In the genomic region with DNA sequence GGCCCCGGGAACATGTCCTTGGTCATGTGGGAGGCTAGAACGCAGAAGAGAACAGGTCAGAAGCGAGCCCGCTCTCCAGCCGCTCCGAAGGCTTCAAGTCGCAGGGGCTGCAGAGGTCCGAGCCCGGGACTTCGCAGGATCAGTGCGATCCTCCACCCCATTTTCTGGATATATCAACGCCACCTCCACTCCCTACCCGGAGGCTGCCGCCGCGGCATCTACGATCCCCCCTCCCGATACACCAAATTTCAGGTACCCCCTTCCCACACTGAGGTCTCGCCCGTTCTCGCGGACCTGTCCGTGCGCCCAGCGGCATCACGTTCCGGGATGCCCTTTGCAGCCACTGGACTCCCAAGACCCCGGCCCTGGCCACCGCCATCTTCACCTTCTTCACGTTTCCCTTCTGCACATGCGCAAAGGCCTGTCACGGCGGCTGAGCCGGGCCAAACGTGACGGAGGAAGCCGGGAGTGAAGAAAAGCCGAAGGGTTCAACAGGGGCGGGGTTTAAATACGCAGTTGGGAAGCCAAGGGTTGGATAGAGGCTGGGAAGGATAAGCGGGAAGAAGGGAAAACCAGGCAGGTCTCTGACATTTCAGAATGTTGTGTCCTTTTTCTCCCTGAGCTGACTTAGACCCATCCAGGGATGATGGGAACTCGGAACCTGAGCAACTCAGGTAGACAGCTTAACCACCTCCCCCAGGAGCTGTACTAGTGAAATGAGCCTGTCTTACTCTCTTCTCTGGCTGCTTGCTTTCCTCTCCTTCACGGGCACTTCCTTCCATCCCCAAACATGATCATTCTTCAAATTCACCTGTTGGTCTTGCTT, we compare ENCODE assay signal across 1 cellular context.
TF ChIP-seq lines count a peak whose summit lies in the region.

A gene (minus strand): TSS at position 399 of the 826 bp plus-strand sequence. CDS start 20 bp downstream, at position 379.

TF ChIP-seq in HepG2, 621 proteins besides CTCF, POLR2A, EP300 and RAD21 (continued from another document and continues in another):
- TF ChIP-seq, protein P1, sequence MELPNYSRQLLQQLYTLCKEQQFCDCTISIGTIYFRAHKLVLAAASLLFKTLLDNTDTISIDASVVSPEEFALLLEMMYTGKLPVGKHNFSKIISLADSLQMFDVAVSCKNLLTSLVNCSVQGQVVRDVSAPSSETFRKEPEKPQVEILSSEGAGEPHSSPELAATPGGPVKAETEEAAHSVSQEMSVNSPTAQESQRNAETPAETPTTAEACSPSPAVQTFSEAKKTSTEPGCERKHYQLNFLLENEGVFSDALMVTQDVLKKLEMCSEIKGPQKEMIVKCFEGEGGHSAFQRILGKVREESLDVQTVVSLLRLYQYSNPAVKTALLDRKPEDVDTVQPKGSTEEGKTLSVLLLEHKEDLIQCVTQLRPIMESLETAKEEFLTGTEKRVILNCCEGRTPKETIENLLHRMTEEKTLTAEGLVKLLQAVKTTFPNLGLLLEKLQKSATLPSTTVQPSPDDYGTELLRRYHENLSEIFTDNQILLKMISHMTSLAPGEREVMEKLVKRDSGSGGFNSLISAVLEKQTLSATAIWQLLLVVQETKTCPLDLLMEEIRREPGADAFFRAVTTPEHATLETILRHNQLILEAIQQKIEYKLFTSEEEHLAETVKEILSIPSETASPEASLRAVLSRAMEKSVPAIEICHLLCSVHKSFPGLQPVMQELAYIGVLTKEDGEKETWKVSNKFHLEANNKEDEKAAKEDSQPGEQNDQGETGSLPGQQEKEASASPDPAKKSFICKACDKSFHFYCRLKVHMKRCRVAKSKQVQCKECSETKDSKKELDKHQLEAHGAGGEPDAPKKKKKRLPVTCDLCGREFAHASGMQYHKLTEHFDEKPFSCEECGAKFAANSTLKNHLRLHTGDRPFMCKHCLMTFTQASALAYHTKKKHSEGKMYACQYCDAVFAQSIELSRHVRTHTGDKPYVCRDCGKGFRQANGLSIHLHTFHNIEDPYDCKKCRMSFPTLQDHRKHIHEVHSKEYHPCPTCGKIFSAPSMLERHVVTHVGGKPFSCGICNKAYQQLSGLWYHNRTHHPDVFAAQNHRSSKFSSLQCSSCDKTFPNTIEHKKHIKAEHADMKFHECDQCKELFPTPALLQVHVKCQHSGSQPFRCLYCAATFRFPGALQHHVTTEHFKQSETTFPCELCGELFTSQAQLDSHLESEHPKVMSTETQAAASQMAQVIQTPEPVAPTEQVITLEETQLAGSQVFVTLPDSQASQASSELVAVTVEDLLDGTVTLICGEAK (IDR thresholded peaks at IDR 0.05) = no peak
- TF ChIP-seq, protein P1 (CRISPR knock-in tag; IDR thresholded peaks at IDR 0.05) = peak; percentile 65; the same call in 1 of the 2 replicates
- TF ChIP-seq, protein P2, sequence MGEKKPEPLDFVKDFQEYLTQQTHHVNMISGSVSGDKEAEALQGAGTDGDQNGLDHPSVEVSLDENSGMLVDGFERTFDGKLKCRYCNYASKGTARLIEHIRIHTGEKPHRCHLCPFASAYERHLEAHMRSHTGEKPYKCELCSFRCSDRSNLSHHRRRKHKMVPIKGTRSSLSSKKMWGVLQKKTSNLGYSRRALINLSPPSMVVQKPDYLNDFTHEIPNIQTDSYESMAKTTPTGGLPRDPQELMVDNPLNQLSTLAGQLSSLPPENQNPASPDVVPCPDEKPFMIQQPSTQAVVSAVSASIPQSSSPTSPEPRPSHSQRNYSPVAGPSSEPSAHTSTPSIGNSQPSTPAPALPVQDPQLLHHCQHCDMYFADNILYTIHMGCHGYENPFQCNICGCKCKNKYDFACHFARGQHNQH (CRISPR knock-in tag; IDR thresholded peaks at IDR 0.05) = peak; percentile 34; the same call in 1 of the 2 replicates
- TF ChIP-seq ZNF331 (CRISPR knock-in tag; IDR thresholded peaks at IDR 0.05) (no peak), ESRRA (CRISPR knock-in tag; IDR thresholded peaks at IDR 0.05; ENCODE audit: low read depth) (no peak), ZNF138 (CRISPR knock-in tag; IDR thresholded peaks at IDR 0.05; ENCODE audit: low read depth) (no peak), IKZF1 (IDR thresholded peaks at IDR 0.05) (no peak), ZNF543 (CRISPR knock-in tag; IDR thresholded peaks at IDR 0.05) (peak; percentile 41; the same call in 1 of the 2 replicates), MAFG (CRISPR knock-in tag; IDR thresholded peaks at IDR 0.05) (no peak), ZNF235 (CRISPR knock-in tag; IDR thresholded peaks at IDR 0.05; ENCODE audit: borderline replicate concordance) (no peak), ZBTB8A (CRISPR knock-in tag; IDR thresholded peaks at IDR 0.05; ENCODE audit: borderline replicate concordance, low read depth) (no peak), ZNF432 (CRISPR knock-in tag; IDR thresholded peaks at IDR 0.05; ENCODE audit: borderline replicate concordance) (no peak), TBL1XR1 (IDR thresholded peaks at IDR 0.05; ENCODE audit: borderline replicate concordance, low read length, partially characterized antibody) (no peak), MBNL3 (CRISPR knock-in tag; conservative IDR thresholded peaks at IDR 0.05) (no peak), HOXA7 (CRISPR knock-in tag; IDR thresholded peaks at IDR 0.05) (no peak)
- TF ChIP-seq, protein P3, sequence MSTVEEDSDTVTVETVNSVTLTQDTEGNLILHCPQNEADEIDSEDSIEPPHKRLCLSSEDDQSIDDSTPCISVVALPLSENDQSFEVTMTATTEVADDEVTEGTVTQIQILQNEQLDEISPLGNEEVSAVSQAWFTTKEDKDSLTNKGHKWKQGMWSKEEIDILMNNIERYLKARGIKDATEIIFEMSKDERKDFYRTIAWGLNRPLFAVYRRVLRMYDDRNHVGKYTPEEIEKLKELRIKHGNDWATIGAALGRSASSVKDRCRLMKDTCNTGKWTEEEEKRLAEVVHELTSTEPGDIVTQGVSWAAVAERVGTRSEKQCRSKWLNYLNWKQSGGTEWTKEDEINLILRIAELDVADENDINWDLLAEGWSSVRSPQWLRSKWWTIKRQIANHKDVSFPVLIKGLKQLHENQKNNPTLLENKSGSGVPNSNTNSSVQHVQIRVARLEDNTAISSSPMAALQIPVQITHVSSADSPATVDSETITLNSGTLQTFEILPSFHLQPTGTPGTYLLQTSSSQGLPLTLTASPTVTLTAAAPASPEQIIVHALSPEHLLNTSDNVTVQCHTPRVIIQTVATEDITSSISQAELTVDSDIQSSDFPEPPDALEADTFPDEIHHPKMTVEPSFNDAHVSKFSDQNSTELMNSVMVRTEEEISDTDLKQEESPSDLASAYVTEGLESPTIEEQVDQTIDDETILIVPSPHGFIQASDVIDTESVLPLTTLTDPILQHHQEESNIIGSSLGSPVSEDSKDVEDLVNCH (CRISPR knock-in tag; IDR thresholded peaks at IDR 0.05) = no peak
- TF ChIP-seq, protein P4, sequence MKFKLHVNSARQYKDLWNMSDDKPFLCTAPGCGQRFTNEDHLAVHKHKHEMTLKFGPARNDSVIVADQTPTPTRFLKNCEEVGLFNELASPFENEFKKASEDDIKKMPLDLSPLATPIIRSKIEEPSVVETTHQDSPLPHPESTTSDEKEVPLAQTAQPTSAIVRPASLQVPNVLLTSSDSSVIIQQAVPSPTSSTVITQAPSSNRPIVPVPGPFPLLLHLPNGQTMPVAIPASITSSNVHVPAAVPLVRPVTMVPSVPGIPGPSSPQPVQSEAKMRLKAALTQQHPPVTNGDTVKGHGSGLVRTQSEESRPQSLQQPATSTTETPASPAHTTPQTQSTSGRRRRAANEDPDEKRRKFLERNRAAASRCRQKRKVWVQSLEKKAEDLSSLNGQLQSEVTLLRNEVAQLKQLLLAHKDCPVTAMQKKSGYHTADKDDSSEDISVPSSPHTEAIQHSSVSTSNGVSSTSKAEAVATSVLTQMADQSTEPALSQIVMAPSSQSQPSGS (CRISPR knock-in tag; IDR thresholded peaks at IDR 0.05) = no peak
- TF ChIP-seq, protein P5, sequence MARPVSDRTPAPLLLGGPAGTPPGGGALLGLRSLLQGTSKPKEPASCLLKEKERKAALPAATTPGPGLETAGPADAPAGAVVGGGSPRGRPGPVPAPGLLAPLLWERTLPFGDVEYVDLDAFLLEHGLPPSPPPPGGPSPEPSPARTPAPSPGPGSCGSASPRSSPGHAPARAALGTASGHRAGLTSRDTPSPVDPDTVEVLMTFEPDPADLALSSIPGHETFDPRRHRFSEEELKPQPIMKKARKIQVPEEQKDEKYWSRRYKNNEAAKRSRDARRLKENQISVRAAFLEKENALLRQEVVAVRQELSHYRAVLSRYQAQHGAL (CRISPR knock-in tag; IDR thresholded peaks at IDR 0.05; ENCODE audit: not compliant biosample characterization) = no peak
- TF ChIP-seq, protein P6, sequence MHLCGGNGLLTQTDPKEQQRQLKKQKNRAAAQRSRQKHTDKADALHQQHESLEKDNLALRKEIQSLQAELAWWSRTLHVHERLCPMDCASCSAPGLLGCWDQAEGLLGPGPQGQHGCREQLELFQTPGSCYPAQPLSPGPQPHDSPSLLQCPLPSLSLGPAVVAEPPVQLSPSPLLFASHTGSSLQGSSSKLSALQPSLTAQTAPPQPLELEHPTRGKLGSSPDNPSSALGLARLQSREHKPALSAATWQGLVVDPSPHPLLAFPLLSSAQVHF (CRISPR knock-in tag; IDR thresholded peaks at IDR 0.05) = no peak
- TF ChIP-seq, protein P7, sequence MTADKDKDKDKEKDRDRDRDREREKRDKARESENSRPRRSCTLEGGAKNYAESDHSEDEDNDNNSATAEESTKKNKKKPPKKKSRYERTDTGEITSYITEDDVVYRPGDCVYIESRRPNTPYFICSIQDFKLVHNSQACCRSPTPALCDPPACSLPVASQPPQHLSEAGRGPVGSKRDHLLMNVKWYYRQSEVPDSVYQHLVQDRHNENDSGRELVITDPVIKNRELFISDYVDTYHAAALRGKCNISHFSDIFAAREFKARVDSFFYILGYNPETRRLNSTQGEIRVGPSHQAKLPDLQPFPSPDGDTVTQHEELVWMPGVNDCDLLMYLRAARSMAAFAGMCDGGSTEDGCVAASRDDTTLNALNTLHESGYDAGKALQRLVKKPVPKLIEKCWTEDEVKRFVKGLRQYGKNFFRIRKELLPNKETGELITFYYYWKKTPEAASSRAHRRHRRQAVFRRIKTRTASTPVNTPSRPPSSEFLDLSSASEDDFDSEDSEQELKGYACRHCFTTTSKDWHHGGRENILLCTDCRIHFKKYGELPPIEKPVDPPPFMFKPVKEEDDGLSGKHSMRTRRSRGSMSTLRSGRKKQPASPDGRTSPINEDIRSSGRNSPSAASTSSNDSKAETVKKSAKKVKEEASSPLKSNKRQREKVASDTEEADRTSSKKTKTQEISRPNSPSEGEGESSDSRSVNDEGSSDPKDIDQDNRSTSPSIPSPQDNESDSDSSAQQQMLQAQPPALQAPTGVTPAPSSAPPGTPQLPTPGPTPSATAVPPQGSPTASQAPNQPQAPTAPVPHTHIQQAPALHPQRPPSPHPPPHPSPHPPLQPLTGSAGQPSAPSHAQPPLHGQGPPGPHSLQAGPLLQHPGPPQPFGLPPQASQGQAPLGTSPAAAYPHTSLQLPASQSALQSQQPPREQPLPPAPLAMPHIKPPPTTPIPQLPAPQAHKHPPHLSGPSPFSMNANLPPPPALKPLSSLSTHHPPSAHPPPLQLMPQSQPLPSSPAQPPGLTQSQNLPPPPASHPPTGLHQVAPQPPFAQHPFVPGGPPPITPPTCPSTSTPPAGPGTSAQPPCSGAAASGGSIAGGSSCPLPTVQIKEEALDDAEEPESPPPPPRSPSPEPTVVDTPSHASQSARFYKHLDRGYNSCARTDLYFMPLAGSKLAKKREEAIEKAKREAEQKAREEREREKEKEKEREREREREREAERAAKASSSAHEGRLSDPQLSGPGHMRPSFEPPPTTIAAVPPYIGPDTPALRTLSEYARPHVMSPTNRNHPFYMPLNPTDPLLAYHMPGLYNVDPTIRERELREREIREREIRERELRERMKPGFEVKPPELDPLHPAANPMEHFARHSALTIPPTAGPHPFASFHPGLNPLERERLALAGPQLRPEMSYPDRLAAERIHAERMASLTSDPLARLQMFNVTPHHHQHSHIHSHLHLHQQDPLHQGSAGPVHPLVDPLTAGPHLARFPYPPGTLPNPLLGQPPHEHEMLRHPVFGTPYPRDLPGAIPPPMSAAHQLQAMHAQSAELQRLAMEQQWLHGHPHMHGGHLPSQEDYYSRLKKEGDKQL (CRISPR knock-in tag; IDR thresholded peaks at IDR 0.05; ENCODE audit: low read depth) = no peak
- TF ChIP-seq, protein P8, sequence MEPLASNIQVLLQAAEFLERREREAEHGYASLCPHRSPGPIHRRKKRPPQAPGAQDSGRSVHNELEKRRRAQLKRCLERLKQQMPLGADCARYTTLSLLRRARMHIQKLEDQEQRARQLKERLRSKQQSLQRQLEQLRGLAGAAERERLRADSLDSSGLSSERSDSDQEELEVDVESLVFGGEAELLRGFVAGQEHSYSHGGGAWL (CRISPR knock-in tag; IDR thresholded peaks at IDR 0.05) = no peak; the same call in 1 of the 2 replicates
- TF ChIP-seq, protein P9, sequence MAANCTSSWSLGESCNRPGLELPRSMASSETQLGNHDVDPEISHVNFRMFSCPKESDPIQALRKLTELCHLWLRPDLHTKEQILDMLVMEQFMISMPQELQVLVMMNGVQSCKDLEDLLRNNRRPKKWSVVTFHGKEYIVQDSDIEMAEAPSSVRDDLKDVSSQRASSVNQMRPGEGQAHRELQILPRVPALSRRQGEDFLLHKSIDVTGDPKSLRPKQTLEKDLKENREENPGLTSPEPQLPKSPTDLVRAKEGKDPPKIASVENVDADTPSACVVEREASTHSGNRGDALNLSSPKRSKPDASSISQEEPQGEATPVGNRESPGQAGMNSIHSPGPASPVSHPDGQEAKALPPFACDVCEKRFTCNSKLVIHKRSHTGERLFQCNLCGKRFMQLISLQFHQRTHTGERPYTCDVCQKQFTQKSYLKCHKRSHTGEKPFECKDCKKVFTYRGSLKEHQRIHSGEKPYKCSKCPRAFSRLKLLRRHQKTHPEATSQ (CRISPR knock-in tag; IDR thresholded peaks at IDR 0.05; ENCODE audit: borderline replicate concordance) = 0 out of 2 replicates have a peak, but pooled peaks have one; percentile 74
